26 cellular contexts compared by ENCODE assay signal in the genomic region with DNA sequence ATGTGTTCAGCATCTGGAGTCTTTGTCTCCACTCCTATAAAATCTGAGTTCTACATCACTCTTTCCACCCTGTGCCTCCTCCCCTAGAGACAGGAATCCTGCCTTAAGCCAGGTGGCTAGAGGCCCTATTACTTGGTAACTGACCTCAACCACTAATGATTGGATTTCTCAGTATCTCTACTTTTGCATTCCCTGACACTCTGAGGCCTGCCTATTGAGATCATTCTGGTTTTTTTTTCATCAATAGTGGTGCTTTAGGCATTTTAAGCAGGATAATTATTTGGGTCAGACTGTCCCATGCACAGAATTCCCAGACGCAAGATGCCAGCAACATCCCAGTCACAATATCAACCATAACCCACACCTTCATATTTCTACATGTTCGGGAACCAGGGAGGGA. TPM values are rescaled to one million over a fixed set of nuclear protein-coding genes. Genes with fewer than 3 reads are reported as not detected.
"Had no signal": no experiment of that assay in that cellular context is flagged by ENCODE, and none has a peak within 500 bp of the region (broad histone marks: within the 10 kb centered on the region; RNA-seq: fewer than 3 reads in every experiment).

No MANE protein-coding gene starts in this region.

- DNase-seq: stimulated activated CD4-positive, alpha-beta T cell treated with anti-CD3 and anti-CD28 coated beads, Interleukin-2, amount 100 ng/mL, for 48 hours; stimulated activated CD4-positive, alpha-beta T cell treated with anti-CD3 and anti-CD28 coated beads, Interleukin-4, amount 100 ng/mL, for 1 hour; stimulated activated CD4-positive, alpha-beta T cell treated with anti-CD3 and anti-CD28 coated beads, Interleukin-4, amount 100 ng/mL, for 24 hours; stimulated activated CD4-positive, alpha-beta T cell treated with anti-CD3 and anti-CD28 coated beads, Interleukin-4, amount 100 ng/mL, for 4 hours; stimulated activated CD8-positive, alpha-beta memory T cell treated with anti-CD3 and anti-CD28 coated beads, Interleukin-4, amount 100 ng/mL, for 48 hours; stimulated activated naive B cell treated with anti-CD40 and anti-IgM and Interleukin-4, amounts not matched to agents 10 μg/mL and 1 μg/mL and 100 μg/mL, for 72 hours; stimulated activated naive CD4-positive, alpha-beta T cell; stimulated activated naive CD4-positive, alpha-beta T cell treated with Interleukin-2 at 50 U/mL for 16 hours; stimulated activated naive CD8-positive, alpha-beta T cell treated with anti-CD3 and anti-CD28 coated beads, Interleukin-15, amount 100 ng/mL, for 72 hours; stimulated activated naive CD8-positive, alpha-beta T cell treated with anti-CD3 and anti-CD28 coated beads, Interleukin-15, Interleukin-2, amounts not matched to agents 100 U/mL and 50 U/mL, for 24 hours; stomach; substantia nigra; testis; thyroid gland; tibial artery; transverse colon; upper lobe of left lung; upper lobe of right lung; uterus had no signal

- H3K36me3 ChIP-seq: stomach, suprapubic skin, thoracic aorta, thyroid gland, tibial artery, tibial nerve, transverse colon, upper lobe of left lung, upper lobe of right lung, uterus, vagina had no signal

- H3K27ac ChIP-seq: stomach, suprapubic skin, testis, thoracic aorta, thyroid gland, tibial artery, tibial nerve, transverse colon, upper lobe of left lung, upper lobe of right lung, uterus, vagina had no signal

- H3K9me3 ChIP-seq: stomach, suprapubic skin, testis, thoracic aorta, thyroid gland, tibial artery, tibial nerve, transverse colon, upper lobe of left lung, upper lobe of right lung, uterus, vagina had no signal

- ATAC-seq: stimulated activated effector memory CD8-positive, alpha-beta T cell treated with anti-CD3 and anti-CD28 coated beads, Interleukin-12 subunit alpha, Interleukin-12 subunit beta, amount 100 ng/mL, for 72 hours; stimulated activated memory B cell treated with anti-CD40 and anti-IgM and Interleukin-4, amounts not matched to agents 10 μg/mL and 1 μg/mL and 100 μg/mL, for 72 hours; stimulated activated naive B cell treated with anti-CD40 and anti-IgM and Interleukin-4, amounts not matched to agents 10 μg/mL and 1 μg/mL and 100 μg/mL, for 72 hours; stimulated activated naive CD8-positive, alpha-beta T cell treated with anti-CD3 and anti-CD28 coated beads, Interleukin-15, amount 100 ng/mL, for 72 hours; stimulated activated naive CD8-positive, alpha-beta T cell treated with anti-CD3 and anti-CD28 coated beads, Interleukin-15, Interleukin-2, amounts not matched to agents 100 U/mL and 50 U/mL, for 24 hours; upper lobe of right lung had no signal

- H3K4me1 ChIP-seq: stomach, suprapubic skin, testis, thyroid gland, tibial artery, tibial nerve, transverse colon, upper lobe of left lung, upper lobe of right lung, uterus, vagina had no signal

- H3K27me3 ChIP-seq: stomach, suprapubic skin, testis, thyroid gland, tibial artery, tibial nerve, transverse colon, upper lobe of left lung, upper lobe of right lung, uterus, vagina had no signal

- H3K4me3 ChIP-seq: stomach, suprapubic skin, testis, thoracic aorta, thyroid gland, tibial artery, tibial nerve, transverse colon, upper lobe of left lung, upper lobe of right lung, uterus, vagina had no signal

RNA-seq across cellular contexts. Expression of a gene that starts 3.9 kb away (rescaled TPM):
- polyA plus RNA-seq: urinary bladder had no signal
